Comparison of ENCODE assay signal across 25 cellular contexts in the genomic region with DNA sequence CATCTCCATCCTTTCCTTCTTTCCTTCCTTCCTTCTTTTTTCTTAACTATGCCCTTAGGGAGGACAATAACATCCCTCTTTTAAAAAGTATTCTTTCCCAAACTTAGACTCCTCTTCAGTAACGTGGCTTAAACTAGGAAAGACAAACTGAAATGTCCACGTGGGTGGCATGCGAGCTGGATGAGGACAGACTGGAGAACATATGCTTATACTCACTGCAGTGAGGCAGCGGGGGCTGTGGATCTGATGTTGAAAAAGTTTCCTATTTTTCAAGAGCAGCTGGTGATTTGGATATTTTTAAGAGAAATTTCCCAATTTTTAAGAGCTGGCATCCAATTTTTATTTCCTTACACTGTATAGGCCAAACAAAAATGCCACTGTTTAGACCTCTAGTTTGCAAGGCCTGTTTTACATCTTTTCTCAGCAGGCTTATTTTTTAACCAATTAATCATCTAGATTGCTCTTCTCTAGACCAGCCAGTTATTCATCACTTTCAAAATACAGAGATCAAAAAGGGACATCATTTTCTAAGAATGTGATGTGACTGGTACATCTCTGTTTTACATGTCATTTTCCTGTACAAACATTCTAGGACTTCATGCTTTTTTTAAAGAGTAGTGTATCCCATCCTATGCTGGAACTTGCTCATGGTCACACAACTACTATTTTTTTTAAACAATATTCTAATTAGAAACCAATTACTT.
DNase-seq lines count a peak whose midpoint lies in the region; ATAC-seq and TF ChIP-seq lines count a peak whose summit lies in the region.
"Had no signal": no experiment of that assay in that cellular context is flagged by ENCODE, and none has a peak within 500 bp of the region (broad histone marks: within the 10 kb centered on the region; RNA-seq: fewer than 3 reads in every experiment).

No MANE protein-coding gene starts in this region.

- no peak for DNase-seq in activated naive CD4-positive, alpha-beta T cell treated with anti-CD3 and anti-CD28 coated beads, Interleukin-2, amount 50 U/mL, for 16 hours
- DNase-seq in adipocyte (ENCODE audit: low read depth), result peak; percentile 25
- peak; percentile 53 for DNase-seq in inferior parietal cortex (ENCODE audit: extremely low spot score)
- DNase-seq in suprapubic skin (ENCODE audit: low spot score in 2 of 2), result peak; percentile 72 to 80
- no peak for DNase-seq in NCI-H446 (lab: John Stamatoyannopoulos, UW)
- DNase-seq in NK-92 treated with Interleukin-12 subunit alpha and Interleukin-12 subunit beta, amount 100 ng/mL, for 24 hours (lab: John Stamatoyannopoulos, UW), result no peak
- DNase-seq: ACHN; CD4-positive, alpha-beta T cell; central memory CD4-positive, alpha-beta T cell; DMS79; erythroblast; immature natural killer cell; natural killer cell; NCI-H146; pancreas; stimulated activated CD4-positive, alpha-beta T cell treated with anti-CD3 and anti-CD28 coated beads, Interleukin-2, amount 100 ng/mL, for 24 hours; stomach had no signal

- peaks cover 18% of the 10 kb centered on the region for H3K36me3 Mint-ChIP-seq in activated naive CD4-positive, alpha-beta T cell treated with anti-CD3 and anti-CD28 coated beads, Interleukin-2, amount 50 U/mL, for 24 hours
- H3K36me3 Mint-ChIP-seq: immature natural killer cell, natural killer cell, WTC11 had no signal

- no peak for ATAC-seq in HG03139 (IDR thresholded peaks at IDR 0.05; ENCODE audit: unreplicated experiment)
- ATAC-seq: natural killer cell, Panc1, pancreas, WTC11 had no signal

- H3K9ac ChIP-seq in adipocyte (ENCODE audit: low read length), result no peak overlapping the region

- H3K4me1 Mint-ChIP-seq in activated naive CD4-positive, alpha-beta T cell treated with anti-CD3 and anti-CD28 coated beads, Interleukin-2, amount 50 U/mL, for 24 hours, result peaks cover 15% of the 10 kb centered on the region
- H3K4me1 Mint-ChIP-seq: immature natural killer cell, natural killer cell, WTC11 had no signal

- no peak overlapping the region for H3K4me3 Mint-ChIP-seq in activated naive CD4-positive, alpha-beta T cell treated with anti-CD3 and anti-CD28 coated beads, Interleukin-2, amount 50 U/mL, for 24 hours
- H3K4me3 Mint-ChIP-seq: CD4-positive, alpha-beta T cell; IgD-negative memory B cell; immature natural killer cell; memory B cell; natural killer cell; WTC11 had no signal

- H3K9me3 Mint-ChIP-seq in activated naive CD4-positive, alpha-beta T cell treated with anti-CD3 and anti-CD28 coated beads, Interleukin-2, amount 50 U/mL, for 24 hours, result peaks cover 4% of the 10 kb centered on the region
- H3K9me3 Mint-ChIP-seq: activated T-helper 2 cell treated with anti-CD3 and anti-CD28 coated beads, Interferon-gamma antibody, Interleukin-2, Interleukin-4, amounts not matched to agents 10 μg/mL and 5 μg/mL and 100 μg/mL, durations not matched to agents 14 hours and 24 hours and 36 hours; CD4-positive, alpha-beta T cell; IgD-negative memory B cell; immature natural killer cell; memory B cell; natural killer cell; WTC11 had no signal

- WGBS in suprapubic skin, result 72% methylated on average over 4 of the region's 4 CpGs

- no peak for TF ChIP-seq POLR2A in suprapubic skin (IDR thresholded peaks at IDR 0.05)

- no peaks in the 10 kb centered on the region for H3K27me3 Mint-ChIP-seq in activated naive CD4-positive, alpha-beta T cell treated with anti-CD3 and anti-CD28 coated beads, Interleukin-2, amount 50 U/mL, for 24 hours
- H3K27me3 Mint-ChIP-seq: CD4-positive, alpha-beta T cell; IgD-negative memory B cell; memory B cell had no signal

- no peak for TF ChIP-seq CTCF in suprapubic skin (IDR thresholded peaks at IDR 0.05)

- no peaks in the 10 kb centered on the region for H3K36me3 ChIP-seq in adipocyte (ENCODE audit: control insufficient read depth, insufficient read depth, low read length, severe bottlenecking)
- H3K36me3 ChIP-seq in suprapubic skin, result no peaks in the 10 kb centered on the region
- H3K36me3 ChIP-seq: pancreas, stomach had no signal

- H3K27ac ChIP-seq in suprapubic skin, result no peak overlapping the region
- H3K27ac ChIP-seq: HL-60, pancreas, stomach had no signal

- TF ChIP-seq EP300 in suprapubic skin (IDR thresholded peaks at IDR 0.05), result no peak

- no peaks in the 10 kb centered on the region for H3K9me3 ChIP-seq in adipocyte (ENCODE audit: control insufficient read depth, low read length)
- no peaks in the 10 kb centered on the region for H3K9me3 ChIP-seq in suprapubic skin
- H3K9me3 ChIP-seq: pancreas, stomach had no signal

- peak overlapping the region; percentile 62 for H3K27ac Mint-ChIP-seq in activated naive CD4-positive, alpha-beta T cell treated with anti-CD3 and anti-CD28 coated beads, Interleukin-2, amount 50 U/mL, for 24 hours
- H3K27ac Mint-ChIP-seq: activated T-helper 2 cell treated with anti-CD3 and anti-CD28 coated beads, Interferon-gamma antibody, Interleukin-2, Interleukin-4, amounts not matched to agents 10 μg/mL and 5 μg/mL and 100 μg/mL, durations not matched to agents 14 hours and 24 hours and 36 hours; CD4-positive, alpha-beta T cell; IgD-negative memory B cell; immature natural killer cell; memory B cell; natural killer cell; WTC11 had no signal

- H3K27me3 ChIP-seq in adipocyte (replicated peaks; ENCODE audit: control insufficient read depth, insufficient read depth, low read length) (no peaks in the 10 kb centered on the region), suprapubic skin (no peaks in the 10 kb centered on the region)
- H3K27me3 ChIP-seq: pancreas, stomach had no signal

- H3K4me3 ChIP-seq in adipocyte (ENCODE audit: low read length), result no peak overlapping the region
- no peak overlapping the region for H3K4me3 ChIP-seq in suprapubic skin
- H3K4me3 ChIP-seq: pancreas, stomach had no signal

- H3K4me1 ChIP-seq in adipocyte (ENCODE audit: control insufficient read depth, insufficient read depth, low read length) (peaks cover 14% of the 10 kb centered on the region), suprapubic skin (no peaks in the 10 kb centered on the region)
- H3K4me1 ChIP-seq: pancreas, stomach had no signal

Comparison
In these comparisons a context has a peak if more than half of its experiments do, and no peak if none do; other contexts are left out.
1. DNase-seq: peak in adipocyte (single experiment), inferior parietal cortex (single experiment) and suprapubic skin (2 of 2); none in activated naive CD4-positive, alpha-beta T cell treated with anti-CD3 and anti-CD28 coated beads, Interleukin-2, amount 50 U/mL, for 16 hours (single experiment), NCI-H446 (0 of 2) and NK-92 treated with Interleukin-12 subunit alpha and Interleukin-12 subunit beta, amount 100 ng/mL, for 24 hours (single experiment).